27 cellular contexts compared by ENCODE assay signal in genomic region chr14:69917287-69917686, GRCh38. TPM values are rescaled to one million over a fixed set of nuclear protein-coding genes. Genes with fewer than 3 reads are reported as not detected.
"Had no signal": no experiment of that assay in that cellular context is flagged by ENCODE, and none has a peak within 500 bp of the region (broad histone marks: within the 10 kb centered on the region; RNA-seq: fewer than 3 reads in every experiment).

No MANE protein-coding gene starts in this region.

- H3K4me1 Mint-ChIP-seq: immature natural killer cell; naive thymus-derived CD8-positive, alpha-beta T cell had no signal

- H3K9me3 Mint-ChIP-seq: effector memory CD8-positive, alpha-beta T cell; immature natural killer cell; neural crest cell had no signal

- DNase-seq: activated CD4-positive, alpha-beta T cell treated with anti-CD3 and anti-CD28 coated beads for 48 hours; activated CD4-positive, alpha-beta T cell treated with anti-CD3 and anti-CD28 coated beads, Interleukin-2, amount 50 U/mL, for 48 hours; activated CD8-positive, alpha-beta memory T cell treated with anti-CD3 and anti-CD28 coated beads for 24 hours; activated effector memory CD4-positive, alpha-beta T cell treated with Interleukin-2 at 50 U/mL for 16 hours; activated naive CD4-positive, alpha-beta T cell treated with Interleukin-2 at 50 U/mL for 16 hours; anterior cingulate cortex; cerebellar nuclear complex; cortex of kidney; effector memory CD8-positive, alpha-beta T cell; foreskin keratinocyte; heart left ventricle; hypothalamus; immature natural killer cell; left lung; lower lobe of right lung; mesenchymal stem cell; naive thymus-derived CD8-positive, alpha-beta T cell; nucleus accumbens; right cardiac atrium; stimulated activated CD4-positive, alpha-beta T cell treated with anti-CD3 and anti-CD28 coated beads, Interleukin-15, amount 100 ng/mL, for 24 hours; stimulated activated naive CD4-positive, alpha-beta T cell; T-helper 9 cell; WERI-Rb-1 had no signal

- H3K4me3 Mint-ChIP-seq: activated naive CD8-positive, alpha-beta T cell; effector memory CD8-positive, alpha-beta T cell; immature natural killer cell; naive thymus-derived CD8-positive, alpha-beta T cell; neural crest cell had no signal

- ATAC-seq: activated CD4-positive, CD25-positive, alpha-beta regulatory T cell treated with anti-CD3 and anti-CD28 coated beads, Interleukin-2, amount 50 U/mL, for 24 hours; effector memory CD8-positive, alpha-beta T cell; esophagus mucosa; foreskin keratinocyte; heart left ventricle; left lung; lower lobe of right lung; naive thymus-derived CD8-positive, alpha-beta T cell; right cardiac atrium had no signal

- H3K27ac Mint-ChIP-seq: activated naive CD8-positive, alpha-beta T cell; effector memory CD8-positive, alpha-beta T cell; immature natural killer cell; naive thymus-derived CD8-positive, alpha-beta T cell had no signal

RNA-seq across cellular contexts. Expression of gene SMOC1, which starts 38.1 kb away (rescaled TPM):
- polyA plus RNA-seq: immature natural killer cell; naive thymus-derived CD8-positive, alpha-beta T cell had no signal
